Comparison of ENCODE assay signal across 12 cellular contexts in genomic region chr11:28346721-28347120, GRCh38.
DNase-seq lines count a peak whose midpoint lies in the region; FAIRE-seq and TF ChIP-seq lines count a peak whose summit lies in the region.
"Had no signal": no experiment of that assay in that cellular context is flagged by ENCODE, and none has a peak within 500 bp of the region (broad histone marks: within the 10 kb centered on the region; RNA-seq: fewer than 3 reads in every experiment).

No MANE protein-coding gene starts in this region.

- H3K4me3 ChIP-seq in astrocyte (ENCODE audit: insufficient read depth, low read depth, low read length) (no peak overlapping the region), thyroid gland (replicated peaks in 1 of 3) (no peak overlapping the region)
- H3K4me3 ChIP-seq: GM23248 had no signal

- H3K9ac ChIP-seq in astrocyte (ENCODE audit: low read length), result no peak overlapping the region
- H3K9ac ChIP-seq: GM23248, KMS-11 had no signal

- TF ChIP-seq POLR2A in thyroid gland (IDR thresholded peaks at IDR 0.05), result no peak

- H4K20me1 ChIP-seq in astrocyte (ENCODE audit: insufficient read depth, low read length), result no peaks in the 10 kb centered on the region

- H3K9me3 Mint-ChIP-seq in astrocyte (ENCODE audit: unreplicated experiment), result no peaks in the 10 kb centered on the region

- no peak overlapping the region for H3K4me2 ChIP-seq in astrocyte (ENCODE audit: low read length)
- H3K4me2 ChIP-seq: KMS-11 had no signal

- no peak overlapping the region for H2AFZ ChIP-seq in astrocyte (ENCODE audit: low read depth, low read length)
- H2AFZ ChIP-seq: GM23248 had no signal

- H3K4me1 Mint-ChIP-seq in astrocyte (ENCODE audit: low read depth, unreplicated experiment), result peaks cover 23% of the 10 kb centered on the region
- H3K4me1 Mint-ChIP-seq: CD4-positive, CD25-positive, alpha-beta regulatory T cell had no signal

- H3K27me3 ChIP-seq in astrocyte (ENCODE audit: insufficient read depth, low read length) (no peaks in the 10 kb centered on the region), thyroid gland (no peaks in the 10 kb centered on the region)

- no peak overlapping the region for H3K27ac ChIP-seq in astrocyte (ENCODE audit: low read depth, low read length)
- no peak overlapping the region for H3K27ac ChIP-seq in thyroid gland
- H3K27ac ChIP-seq: GM23248, KMS-11 had no signal

- H3K4me3 Mint-ChIP-seq in astrocyte (ENCODE audit: unreplicated experiment), result no peak overlapping the region
- H3K4me3 Mint-ChIP-seq: CD4-positive, CD25-positive, alpha-beta regulatory T cell had no signal

- H3K4me1 ChIP-seq in astrocyte (ENCODE audit: insufficient read depth, low read length), result peaks cover 8% of the 10 kb centered on the region
- H3K4me1 ChIP-seq in thyroid gland, result no peaks in the 10 kb centered on the region

- DNase-seq in EH (ENCODE audit: low read depth) (peak; percentile 20), LHCN-M2 (ENCODE audit: low read depth) (peak; percentile 87), astrocyte (ENCODE audit: low read depth) (peak; percentile 41), myocyte (ENCODE audit: low read depth) (peak; percentile 80), NCI-H1048 (lab: John Stamatoyannopoulos, UW) (no peak), thyroid gland (no peak)
- DNase-seq in activated CD4-positive, alpha-beta T cell treated with anti-CD3 and anti-CD28 coated beads, Interleukin-2, amount 50 U/mL, for 1 hour, result no peak
- DNase-seq: CD4-positive, CD25-positive, alpha-beta regulatory T cell; NCI-H187; NCI-H446 treated with DMSO at 0.1 percent for 48 hours had no signal

- H3K27me3 Mint-ChIP-seq in astrocyte (ENCODE audit: low read depth, unreplicated experiment), result no peaks in the 10 kb centered on the region
- H3K27me3 Mint-ChIP-seq: CD4-positive, CD25-positive, alpha-beta regulatory T cell had no signal

- no peak overlapping the region for H3K27ac Mint-ChIP-seq in astrocyte (ENCODE audit: unreplicated experiment)
- H3K27ac Mint-ChIP-seq: CD4-positive, CD25-positive, alpha-beta regulatory T cell had no signal

- peak; percentile 49 for FAIRE-seq in astrocyte (lab: Jason Lieb, UNC)

- TF ChIP-seq CTCF in astrocyte (IDR thresholded peaks at IDR 0.05; ENCODE audit: insufficient read depth, low read depth, low read length) (no peak), thyroid gland (IDR thresholded peaks at IDR 0.05) (no peak)

- no peaks in the 10 kb centered on the region for H3K79me2 ChIP-seq in astrocyte (ENCODE audit: insufficient read depth, low read length)

- intact Hi-C loops in thyroid gland (cut with DNase I), result no loop called here

- no peaks in the 10 kb centered on the region for H3K36me3 Mint-ChIP-seq in astrocyte (ENCODE audit: low read depth, unreplicated experiment)
- H3K36me3 Mint-ChIP-seq: CD4-positive, CD25-positive, alpha-beta regulatory T cell had no signal

- H3K36me3 ChIP-seq in astrocyte (ENCODE audit: insufficient read depth, low read length) (no peaks in the 10 kb centered on the region), thyroid gland (no peaks in the 10 kb centered on the region)

- H3K9me3 ChIP-seq in astrocyte (ENCODE audit: insufficient read depth, low read depth, low read length) (peaks cover 2% of the 10 kb centered on the region), thyroid gland (no peaks in the 10 kb centered on the region)

- whole genome bisulfite sequencing in thyroid gland, 2 donors, result 87 to 95% methylated on average over 1 of the region's 1 CpG

Comparison
In these comparisons a context has a peak if more than half of its experiments do, and no peak if none do; other contexts are left out.
1. DNase-seq: peak in EH (single experiment), LHCN-M2 (single experiment), astrocyte (single experiment) and myocyte (single experiment); none in NCI-H1048 (single experiment), thyroid gland (0 of 2) and activated CD4-positive, alpha-beta T cell treated with anti-CD3 and anti-CD28 coated beads, Interleukin-2, amount 50 U/mL, for 1 hour (single experiment).